ENCODE assay signal across 2 cellular contexts in genomic region chr2:141736466-141736865, GRCh38.
A peak's percentile ranks its signal among the peaks of the same experiment; 100 is the strongest.
TF ChIP-seq lines count a peak whose summit lies in the region.

No MANE protein-coding gene starts in this region.

TF ChIP-seq in liver, 16 proteins besides CTCF, POLR2A, EP300 and RAD21:
- peak; percentile 39 to 49 for TF ChIP-seq HNF4A (conservative IDR thresholded peaks at IDR 0.05)
- peak in 1 of 2 donors; percentile 30 for TF ChIP-seq RXRA (IDR thresholded peaks at IDR 0.05)
- TF ChIP-seq FOXA1 (IDR thresholded peaks at IDR 0.05): no peak
TF ChIP-seq in liver: peak in this region for 2.

TF ChIP-seq in HepG2, 621 proteins besides CTCF, POLR2A, EP300 and RAD21:
- no peak for TF ChIP-seq ZSCAN21 (CRISPR knock-in tag; IDR thresholded peaks at IDR 0.05; ENCODE audit: borderline replicate concordance)
- no peak for TF ChIP-seq NPAS2 (CRISPR knock-in tag; IDR thresholded peaks at IDR 0.05; ENCODE audit: borderline replicate concordance)
- no peak for TF ChIP-seq TBX3 (IDR thresholded peaks at IDR 0.05; ENCODE audit: borderline replicate concordance)
- no peak for TF ChIP-seq ISX (CRISPR knock-in tag; conservative IDR thresholded peaks at IDR 0.05)
- no peak for TF ChIP-seq KDM1A (CRISPR knock-in tag; IDR thresholded peaks at IDR 0.05)
- no peak for TF ChIP-seq GLI4 (CRISPR knock-in tag; IDR thresholded peaks at IDR 0.05; ENCODE audit: borderline replicate concordance)
- TF ChIP-seq ZBTB40 (IDR thresholded peaks at IDR 0.05): no peak
- no peak for TF ChIP-seq ZBTB40 (CRISPR knock-in tag; IDR thresholded peaks at IDR 0.05)
- no peak for TF ChIP-seq NFIB (CRISPR knock-in tag; IDR thresholded peaks at IDR 0.05; ENCODE audit: borderline replicate concordance)
- TF ChIP-seq MIER3 (CRISPR knock-in tag; IDR thresholded peaks at IDR 0.05; ENCODE audit: borderline replicate concordance): no peak
- no peak for TF ChIP-seq ZNF609 (CRISPR knock-in tag; IDR thresholded peaks at IDR 0.05; ENCODE audit: borderline replicate concordance)
- no peak for TF ChIP-seq ZZZ3 (CRISPR knock-in tag; IDR thresholded peaks at IDR 0.05; ENCODE audit: borderline replicate concordance)
